12 cellular contexts compared by ENCODE assay signal in the genomic region with DNA sequence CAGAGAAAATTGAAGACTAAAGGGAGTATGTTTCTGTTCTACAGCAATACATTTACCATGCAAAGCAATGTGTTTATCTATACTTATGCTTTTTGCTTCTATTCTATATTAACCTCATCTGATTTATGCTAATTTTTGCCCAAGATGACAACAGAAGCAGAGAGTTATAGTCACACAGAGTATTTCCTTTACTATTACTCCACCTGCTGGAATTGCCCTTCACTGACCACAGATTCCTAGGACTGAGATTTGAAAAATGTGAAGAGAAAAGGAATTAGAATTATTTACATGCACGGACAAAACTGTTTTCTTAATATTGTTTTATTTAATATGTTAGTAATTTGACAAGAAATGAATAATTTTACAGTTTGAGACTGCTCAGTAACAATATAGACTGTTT.
A peak's percentile ranks its signal among the peaks of the same experiment; 100 is the strongest.
DNase-seq lines count a peak whose midpoint lies in the region; ATAC-seq, FAIRE-seq and TF ChIP-seq lines count a peak whose summit lies in the region.
"Had no signal": no experiment of that assay in that cellular context is flagged by ENCODE, and none has a peak within 500 bp of the region (broad histone marks: within the 10 kb centered on the region; RNA-seq: fewer than 3 reads in every experiment).

No MANE protein-coding gene starts in this region.

- in situ Hi-C loops in G401 (cut with HindIII; ENCODE audit: low sequenced_read_pairs) (no loop called here), GM12878 (cut with MboI) (no loop called here)

- no peaks in the 10 kb centered on the region for H3K4me1 Mint-ChIP-seq in CD4-positive, alpha-beta T cell (ENCODE audit: low read depth)

- DNase-seq in G401 (ENCODE audit: low spot score) = peak; percentile 32
- peak; percentile 22 for DNase-seq in NCI-H2029 (lab: John Stamatoyannopoulos, UW)
- no peak for DNase-seq in GM12878 (ENCODE audit: low read depth, low spot score)
- peak; percentile 23 for DNase-seq in mesendoderm
- DNase-seq in CD4-positive, alpha-beta T cell = no peak
- no peak for DNase-seq in lower lobe of right lung
- DNase-seq in occipital lobe (lab: John Stamatoyannopoulos, UW) = no peak
- DNase-seq: activated T-cell treated with anti-CD3 and anti-CD28 coated beads, Interleukin-2, amount 50 U/mL, for 72 hours; NCI-H446 treated with DMSO at 0.1 percent for 48 hours; T1000 had no signal

- H2BK15ac ChIP-seq in mesendoderm (replicated peaks; ENCODE audit: low read depth) = no peak overlapping the region

- H2BK120ac ChIP-seq in mesendoderm (ENCODE audit: low read depth, low read length) = no peak overlapping the region

- no peak overlapping the region for H4K5ac ChIP-seq in mesendoderm (ENCODE audit: low read length)

- RAD21 ChIA-PET in GM12878 (lab: Charles Lee; ENCODE audit: unreplicated experiment) = no interaction called here

- no peaks in the 10 kb centered on the region for H3K36me3 Mint-ChIP-seq in CD4-positive, alpha-beta T cell (ENCODE audit: low read depth)

- no peak overlapping the region for H3K27ac Mint-ChIP-seq in CD4-positive, alpha-beta T cell
- H3K27ac Mint-ChIP-seq: activated T-cell treated with anti-CD3 and anti-CD28 coated beads, Interleukin-2, amount 50 U/mL, for 72 hours had no signal

- no peak overlapping the region for H3K4ac ChIP-seq in mesendoderm (ENCODE audit: low read depth, low read length)

- H3K9me3 ChIP-seq in GM12878 (replicated peaks; ENCODE audit: control insufficient read depth, insufficient read depth, low read length) = no peaks in the 10 kb centered on the region
- H3K9me3 ChIP-seq in CD4-positive, alpha-beta T cell (ENCODE audit: control insufficient read depth, low read length) = peaks cover 4% of the 10 kb centered on the region
- H3K9me3 ChIP-seq in lower lobe of right lung = no peaks in the 10 kb centered on the region

- no peaks in the 10 kb centered on the region for H3K79me1 ChIP-seq in mesendoderm (ENCODE audit: low read length)

- no peak for FAIRE-seq in GM12878 (lab: Jason Lieb, UNC)

- H3K27me3 Mint-ChIP-seq in CD4-positive, alpha-beta T cell = no peaks in the 10 kb centered on the region

- H3K9me3 Mint-ChIP-seq in CD4-positive, alpha-beta T cell = peaks cover 7% of the 10 kb centered on the region

- no peak overlapping the region for H3K4me3 Mint-ChIP-seq in CD4-positive, alpha-beta T cell
- H3K4me3 Mint-ChIP-seq: activated T-cell treated with anti-CD3 and anti-CD28 coated beads, Interleukin-2, amount 50 U/mL, for 72 hours had no signal

- TF ChIP-seq CTCF in GM12878 (IDR thresholded peaks at IDR 0.05 in 2 of 3, conservative IDR thresholded peaks at IDR 0.05 in 1 of 3; ENCODE audit: control insufficient read depth in 2 of 3, extremely low read depth in 1 of 3, insufficient read depth in 1 of 3, low read depth in 3 of 3, low read length in 3 of 3) = no peak
- TF ChIP-seq CTCF in CD4-positive, alpha-beta T cell (IDR thresholded peaks at IDR 0.05) = no peak
- no peak for TF ChIP-seq CTCF in lower lobe of right lung (IDR thresholded peaks at IDR 0.05)

- H4K8ac ChIP-seq in mesendoderm (ENCODE audit: low read depth, low read length) = no peak overlapping the region

- BruUV-seq in GM12878 (replicated peaks; lab: Mats Ljungman, UMichigan) = no TSS peak

- no peaks in the 10 kb centered on the region for H4K20me1 ChIP-seq in GM12878 (ENCODE audit: control insufficient read depth, insufficient read depth)

- H3K27ac ChIP-seq in GM12878 (ENCODE audit: control insufficient read depth, insufficient read depth) (no peak overlapping the region), mesendoderm (ENCODE audit: low read depth, low read length) (no peak overlapping the region), lower lobe of right lung (no peak overlapping the region)
- no peak overlapping the region for H3K27ac ChIP-seq in CD4-positive, alpha-beta T cell (ENCODE audit: low read depth, low read length)

- no peak overlapping the region for H2AK5ac ChIP-seq in mesendoderm (ENCODE audit: low read length)

- H3K36me3 ChIP-seq in GM12878 (ENCODE audit: control insufficient read depth in 2 of 2, insufficient read depth in 2 of 2, low read length in 1 of 2) (no peaks in the 10 kb centered on the region), mesendoderm (ENCODE audit: control insufficient read depth, insufficient read depth, low read length) (no peaks in the 10 kb centered on the region), lower lobe of right lung (no peaks in the 10 kb centered on the region)

- intact Hi-C loops in GM12878 (cut with micrococcal nuclease; ENCODE audit: unreplicated experiment) (no loop called here), lower lobe of right lung (cut with DNase I) (no loop called here)
- intact Hi-C loops in CD4-positive, alpha-beta T cell (cut with DNase I, micrococcal nuclease) = no loop called here

- TF ChIP-seq POLR2A in GM12878 (IDR thresholded peaks at IDR 0.05; ENCODE audit: low read depth, low read length) = no peak

- H3K4me3 ChIP-seq in GM12878 = no peak overlapping the region
- H3K4me3 ChIP-seq in mesendoderm (ENCODE audit: low read length) = no peak overlapping the region
- no peak overlapping the region for H3K4me3 ChIP-seq in lower lobe of right lung

- H3K4me2 ChIP-seq in GM12878 (ENCODE audit: control insufficient read depth, insufficient read depth) (no peak overlapping the region), mesendoderm (ENCODE audit: low read length) (no peak overlapping the region)

- H3K27me3 ChIP-seq in GM12878 (replicated peaks in 1 of 2; ENCODE audit: control insufficient read depth in 2 of 2, insufficient read depth in 2 of 2, low read length in 1 of 2) = no peaks in the 10 kb centered on the region
- no peaks in the 10 kb centered on the region for H3K27me3 ChIP-seq in mesendoderm (ENCODE audit: insufficient read depth, low read length, poor library complexity)
- no peaks in the 10 kb centered on the region for H3K27me3 ChIP-seq in CD4-positive, alpha-beta T cell (ENCODE audit: control insufficient read depth, insufficient read depth, low read length)
- no peaks in the 10 kb centered on the region for H3K27me3 ChIP-seq in lower lobe of right lung (ENCODE audit: low read depth)

- H3K23ac ChIP-seq in mesendoderm (ENCODE audit: low read length) = no peak overlapping the region

- no peak overlapping the region for H3K18ac ChIP-seq in mesendoderm (ENCODE audit: low read length)

- POLR2A ChIA-PET in GM12878 (lab: Charles Lee) = no interaction called here
- POLR2A ChIA-PET in CD4-positive, alpha-beta T cell (lab: Charles Lee) = no interaction called here

- no peak for ATAC-seq in GM12878
- no peak for ATAC-seq in CD4-positive, alpha-beta T cell (ENCODE audit: poor library complexity)
- ATAC-seq in lower lobe of right lung = no peak
- ATAC-seq in GM21723 (IDR thresholded peaks at IDR 0.05; ENCODE audit: unreplicated experiment) = no peak
- ATAC-seq: activated T-cell treated with anti-CD3 and anti-CD28 coated beads, Interleukin-2, amount 50 U/mL, for 72 hours; HCT116 had no signal

- SMC1A ChIA-PET in GM12878 (lab: Charles Lee; ENCODE audit: uncharacterized antibody, unreplicated experiment) = interaction anchor here (1.1 kb wide), 1 partner anchor 207 kb away, joined by 3 read pairs; no protein-coding TSS in a partner anchor

- peak; percentile 32; the same call in 1 of the 2 replicates for TF ChIP-seq RAD21 in GM12878 (IDR thresholded peaks at IDR 0.05; ENCODE audit: insufficient read depth, low read depth, low read length)

- no peak overlapping the region for H3K56ac ChIP-seq in mesendoderm (ENCODE audit: low read length)

- WGBS in GM12878 (ENCODE audit: insufficient coverage, insufficient replicate concordance, low lambda C conversion rate, missing lambda C conversion rate) = 4% methylated on average over 1 of the region's 1 CpG
- no CpG with 5 or more reads among the region's 1 CpG for WGBS in mesendoderm (ENCODE audit: extremely low coverage, insufficient coverage, low lambda C conversion rate)

- TF ChIP-seq EP300 in GM12878 (IDR thresholded peaks at IDR 0.05; ENCODE audit: borderline replicate concordance in 1 of 2, control insufficient read depth in 1 of 2, low read depth in 2 of 2, low read length in 2 of 2) = no peak

- H3K79me2 ChIP-seq in GM12878 (ENCODE audit: control insufficient read depth, insufficient read depth, low read length) (no peaks in the 10 kb centered on the region), mesendoderm (ENCODE audit: control insufficient read depth, insufficient read depth, low read length) (no peaks in the 10 kb centered on the region)

- no peak overlapping the region for H2AFZ ChIP-seq in GM12878 (ENCODE audit: control insufficient read depth, low read depth, low read length)

- H2BK5ac ChIP-seq in mesendoderm (ENCODE audit: low read length) = no peak overlapping the region

- CTCF ChIA-PET in GM12878 (lab: Yijun Ruan, JAX) = interaction anchor here (0.9 to 1.4 kb wide), 2 partner anchors 12 to 111 kb away, joined by 3 read pairs; no protein-coding TSS in a partner anchor
- CTCF ChIA-PET in CD4-positive, alpha-beta T cell (lab: Charles Lee) = no interaction called here

- no peak overlapping the region for H3K9ac ChIP-seq in GM12878 (ENCODE audit: control insufficient read depth, insufficient read depth, low read length)
- no peak overlapping the region for H3K9ac ChIP-seq in mesendoderm (ENCODE audit: low read length)

- no peaks in the 10 kb centered on the region for H3K4me1 ChIP-seq in GM12878 (ENCODE audit: control insufficient read depth, insufficient read depth, low read length)
- H3K4me1 ChIP-seq in mesendoderm (ENCODE audit: control insufficient read depth, low read depth, low read length) = peaks cover 2% of the 10 kb centered on the region
- H3K4me1 ChIP-seq in lower lobe of right lung = no peaks in the 10 kb centered on the region

TF ChIP-seq in GM12878, 131 proteins besides CTCF, POLR2A, EP300 and RAD21 (continues in another document):
- TF ChIP-seq MYB (IDR thresholded peaks at IDR 0.05; ENCODE audit: borderline replicate concordance, low read depth, low read length) (no peak), ZNF384 (IDR thresholded peaks at IDR 0.05; ENCODE audit: borderline replicate concordance, low read depth, low read length) (no peak), BMI1 (IDR thresholded peaks at IDR 0.05; ENCODE audit: borderline replicate concordance) (no peak), SMAD5 (IDR thresholded peaks at IDR 0.05; ENCODE audit: low read depth) (no peak), CEBPB (IDR thresholded peaks at IDR 0.05; ENCODE audit: borderline replicate concordance in 1 of 2, low read depth in 2 of 2, low read length in 2 of 2) (no peak)

Comparison
In these comparisons a context has a peak if more than half of its experiments do, and no peak if none do; other contexts are left out.
1. DNase-seq: peak in G401 (single experiment), NCI-H2029 (single experiment) and mesendoderm (single experiment); none in GM12878 (single experiment), CD4-positive, alpha-beta T cell (0 of 10), lower lobe of right lung (single experiment) and occipital lobe (single experiment).